ENCODE assay signal across 22 cellular contexts in genomic region chr5:142640316-142641005, GRCh38. TPM values are rescaled to one million over a fixed set of nuclear protein-coding genes. Genes with fewer than 3 reads are reported as not detected.
A peak's percentile ranks its signal among the peaks of the same experiment; 100 is the strongest.
DNase-seq lines count a peak whose midpoint lies in the region; ATAC-seq and TF ChIP-seq lines count a peak whose summit lies in the region.
"Had no signal": no experiment of that assay in that cellular context is flagged by ENCODE, and none has a peak within 500 bp of the region (broad histone marks: within the 10 kb centered on the region; RNA-seq: fewer than 3 reads in every experiment).

No MANE protein-coding gene starts in this region.

- no peaks in the 10 kb centered on the region for H3K4me1 Mint-ChIP-seq in activated T-helper 1 cell treated with anti-CD3 and anti-CD28 coated beads, Interleukin-12 subunit alpha, Interleukin-12 subunit beta, Interleukin-2, Interleukin-4 antibody, amounts not matched to agents 30 ng/mL and 10 ng/mL and 1 ng/mL, durations not matched to agents 14 hours and 24 hours and 36 hours (ENCODE audit: low read depth)
- H3K4me1 Mint-ChIP-seq: B cell had no signal

- H2AFZ ChIP-seq in DND-41 (ENCODE audit: low read depth, low read length), result no peak overlapping the region
- H2AFZ ChIP-seq: GM23248 had no signal

- H3K4me3 Mint-ChIP-seq in activated T-helper 1 cell treated with anti-CD3 and anti-CD28 coated beads, Interleukin-12 subunit alpha, Interleukin-12 subunit beta, Interleukin-2, Interleukin-4 antibody, amounts not matched to agents 30 ng/mL and 10 ng/mL and 1 ng/mL, durations not matched to agents 14 hours and 24 hours and 36 hours, result no peak overlapping the region
- H3K4me3 Mint-ChIP-seq: B cell; CD4-positive, alpha-beta T cell had no signal

- H3K36me3 ChIP-seq in DND-41 (ENCODE audit: insufficient read depth, low read length), result no peaks in the 10 kb centered on the region

- H3K4me3 ChIP-seq in DND-41 (ENCODE audit: low read depth in 1 of 2, low read length in 2 of 2), result no peak overlapping the region
- H3K4me3 ChIP-seq: GM12878, GM23248 had no signal

- intact Hi-C loops in activated T-helper 1 cell treated with anti-CD3 and anti-CD28 coated beads, Interleukin-12 subunit alpha, Interleukin-12 subunit beta, Interleukin-2, Interleukin-4 antibody, amounts not matched to agents 30 ng/mL and 10 ng/mL and 1 ng/mL, durations not matched to agents 14 hours and 24 hours and 36 hours (cut with micrococcal nuclease), result no loop called here

- no peak for TF ChIP-seq CTCF in DND-41 (IDR thresholded peaks at IDR 0.05; ENCODE audit: borderline replicate concordance, extremely low read depth, low read length, poor library complexity, severe bottlenecking)

- peak; percentile 39 for DNase-seq in NCI-H2227 (lab: John Stamatoyannopoulos, UW; ENCODE audit: unreplicated experiment)
- DNase-seq in NCI-H2227 treated with DMSO at 0.1 percent for 48 hours (lab: John Stamatoyannopoulos, UW), result no peak
- no peak for DNase-seq in DND-41
- peak; percentile 13 for DNase-seq in NCI-H1436 treated with DMSO at 0.1 percent for 48 hours (lab: John Stamatoyannopoulos, UW)
- peak; percentile 66 for DNase-seq in islet precursor cell
- DNase-seq in activated T-helper 1 cell treated with anti-CD3 and anti-CD28 coated beads, Interleukin-12 subunit alpha, Interleukin-12 subunit beta, Interleukin-2, Interleukin-4 antibody, amounts not matched to agents 30 ng/mL and 10 ng/mL and 1 ng/mL, durations not matched to agents 14 hours and 24 hours and 36 hours (ENCODE audit: low spot score), result no peak
- DNase-seq: 8988T; Caco-2; CD4-positive, alpha-beta T cell; DMS153; GM23248; NCI-H2081; NCI-H226; NCI-H524 had no signal

- no peak overlapping the region for H3K27ac ChIP-seq in DND-41 (ENCODE audit: low read length)
- H3K27ac ChIP-seq: GM23248 had no signal

- H3K9me3 Mint-ChIP-seq in activated T-helper 1 cell treated with anti-CD3 and anti-CD28 coated beads, Interleukin-12 subunit alpha, Interleukin-12 subunit beta, Interleukin-2, Interleukin-4 antibody, amounts not matched to agents 30 ng/mL and 10 ng/mL and 1 ng/mL, durations not matched to agents 14 hours and 24 hours and 36 hours, result no peaks in the 10 kb centered on the region
- H3K9me3 Mint-ChIP-seq: CD4-positive, alpha-beta T cell had no signal

- H3K9me3 ChIP-seq in DND-41 (ENCODE audit: insufficient read depth, low read length, severe bottlenecking), result no peaks in the 10 kb centered on the region
- H3K9me3 ChIP-seq: Caco-2 had no signal

- H3K79me2 ChIP-seq in DND-41 (ENCODE audit: insufficient read depth, low read length), result no peaks in the 10 kb centered on the region

- no peaks in the 10 kb centered on the region for H3K27me3 ChIP-seq in DND-41 (ENCODE audit: insufficient read depth, low read length, poor library complexity)

- H3K4me2 ChIP-seq in DND-41 (ENCODE audit: insufficient read depth, low read length), result no peak overlapping the region

- H3K4me1 ChIP-seq in DND-41 (ENCODE audit: insufficient read depth, low read length), result no peaks in the 10 kb centered on the region
- H3K4me1 ChIP-seq: Caco-2 had no signal

- ATAC-seq in DND-41 (ENCODE audit: insufficient read depth, low read depth), result 0 out of 3 replicates have a peak, but pooled peaks have one; percentile 35
- ATAC-seq in GM19351 (IDR thresholded peaks at IDR 0.05; ENCODE audit: unreplicated experiment), result no peak
- no peak for ATAC-seq in HG03139 (IDR thresholded peaks at IDR 0.05; ENCODE audit: unreplicated experiment)
- ATAC-seq: GM12878, HepG2, Right ventricle myocardium inferior had no signal

- H3K27me3 Mint-ChIP-seq in activated T-helper 1 cell treated with anti-CD3 and anti-CD28 coated beads, Interleukin-12 subunit alpha, Interleukin-12 subunit beta, Interleukin-2, Interleukin-4 antibody, amounts not matched to agents 30 ng/mL and 10 ng/mL and 1 ng/mL, durations not matched to agents 14 hours and 24 hours and 36 hours (ENCODE audit: insufficient read depth), result peaks cover 26% of the 10 kb centered on the region

- H3K9ac ChIP-seq in DND-41 (ENCODE audit: low read depth, low read length), result no peak overlapping the region
- H3K9ac ChIP-seq: GM23248 had no signal

- H4K20me1 ChIP-seq in DND-41 (ENCODE audit: insufficient read depth, low read length), result no peaks in the 10 kb centered on the region

- no peak overlapping the region for H3K27ac Mint-ChIP-seq in activated T-helper 1 cell treated with anti-CD3 and anti-CD28 coated beads, Interleukin-12 subunit alpha, Interleukin-12 subunit beta, Interleukin-2, Interleukin-4 antibody, amounts not matched to agents 30 ng/mL and 10 ng/mL and 1 ng/mL, durations not matched to agents 14 hours and 24 hours and 36 hours
- H3K27ac Mint-ChIP-seq: B cell; CD4-positive, alpha-beta T cell had no signal

- H3K36me3 Mint-ChIP-seq in activated T-helper 1 cell treated with anti-CD3 and anti-CD28 coated beads, Interleukin-12 subunit alpha, Interleukin-12 subunit beta, Interleukin-2, Interleukin-4 antibody, amounts not matched to agents 30 ng/mL and 10 ng/mL and 1 ng/mL, durations not matched to agents 14 hours and 24 hours and 36 hours (ENCODE audit: low read depth), result no peaks in the 10 kb centered on the region

RNA-seq across cellular contexts. Expression of gene FGF1, which starts 45.4 kb away (rescaled TPM):
- total RNA-seq in activated T-helper 1 cell treated with anti-CD3 and anti-CD28 coated beads, Interleukin-12 subunit alpha, Interleukin-12 subunit beta, Interleukin-2, Interleukin-4 antibody, amounts not matched to agents 30 ng/mL and 10 ng/mL and 1 ng/mL, durations not matched to agents 14 hours and 24 hours and 36 hours, result 0.08 TPM in 1 of 2 replicates, not detected in the other
- total RNA-seq: B cell; Caco-2; CD4-positive, alpha-beta T cell; GM12878; HepG2; OCI-LY7; SK-MEL-5 had no signal

Comparison
In these comparisons a context has a peak if more than half of its experiments do, and no peak if none do; other contexts are left out.
1. DNase-seq: peak in NCI-H2227 (single experiment), NCI-H1436 treated with DMSO at 0.1 percent for 48 hours (single experiment) and islet precursor cell (single experiment); none in NCI-H2227 treated with DMSO at 0.1 percent for 48 hours (single experiment), DND-41 (single experiment) and activated T-helper 1 cell treated with anti-CD3 and anti-CD28 coated beads, Interleukin-12 subunit alpha, Interleukin-12 subunit beta, Interleukin-2, Interleukin-4 antibody, amounts not matched to agents 30 ng/mL and 10 ng/mL and 1 ng/mL, durations not matched to agents 14 hours and 24 hours and 36 hours (single experiment).